ENCODE assay signal across 12 cellular contexts in the genomic region with DNA sequence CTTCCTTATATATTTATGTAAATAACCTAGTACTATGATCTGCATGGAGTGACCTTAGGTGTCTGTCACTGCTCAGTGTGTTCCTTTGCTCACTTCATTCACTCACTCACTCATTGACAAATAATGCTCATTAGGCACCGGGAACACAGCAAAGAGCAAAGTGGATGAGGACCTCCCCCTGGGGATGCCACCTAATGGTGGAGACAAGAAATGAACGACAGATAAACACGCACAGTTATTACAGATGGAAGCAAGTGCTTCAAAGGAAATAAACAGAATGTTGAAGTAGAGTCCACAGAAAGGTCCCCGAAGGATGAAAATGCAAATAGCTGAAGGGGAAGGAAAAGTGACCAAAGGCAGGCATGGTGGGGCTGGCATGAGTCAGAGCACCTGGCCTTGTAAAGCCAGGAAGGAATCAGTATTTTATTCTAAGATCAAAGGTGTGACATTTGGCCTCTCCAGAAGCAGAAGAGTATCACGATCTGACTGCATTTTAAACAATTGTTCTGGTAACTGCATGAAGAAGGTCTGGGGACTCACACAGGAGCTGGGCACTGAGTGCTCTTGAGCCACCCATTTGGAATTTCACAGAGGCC. TPM values are rescaled to one million over a fixed set of nuclear protein-coding genes. Genes with fewer than 3 reads are reported as not detected.
DNase-seq lines count a peak whose midpoint lies in the region; ATAC-seq, FAIRE-seq and TF ChIP-seq lines count a peak whose summit lies in the region.
"Had no signal": no experiment of that assay in that cellular context is flagged by ENCODE, and none has a peak within 500 bp of the region (broad histone marks: within the 10 kb centered on the region; RNA-seq: fewer than 3 reads in every experiment).

No MANE protein-coding gene starts in this region.

- H3K36me3 ChIP-seq in OCI-LY1 (ENCODE audit: insufficient read depth, low read length), result no peaks in the 10 kb centered on the region
- H3K36me3 ChIP-seq: MG63, neutrophil had no signal

- POLR2A ChIA-PET in A549 (lab: Yijun Ruan, JAX), result no interaction called here

- no peaks in the 10 kb centered on the region for H3K79me2 ChIP-seq in OCI-LY1 (ENCODE audit: insufficient read depth, low read length)

- 29% methylated on average over 5 of the region's 5 CpGs for WGBS in A549 (ENCODE audit: missing lambda C conversion rate)

- no peak for ATAC-seq in A549
- no peak for ATAC-seq in HG03135 (IDR thresholded peaks at IDR 0.05; ENCODE audit: unreplicated experiment)

- H3F3A ChIP-seq in OCI-LY1 (ENCODE audit: insufficient read depth, low read length), result no peaks in the 10 kb centered on the region

- H3K4me3 ChIP-seq in A549 (no peak overlapping the region), GM12864 (ENCODE audit: low read depth, low read length) (no peak overlapping the region), OCI-LY1 (ENCODE audit: low read depth, low read length, poor library complexity, severe bottlenecking) (no peak overlapping the region), epithelial cell of esophagus (ENCODE audit: low read length) (no peak overlapping the region)
- H3K4me3 ChIP-seq: MG63 had no signal

- H3K27ac ChIP-seq in A549 (no peak overlapping the region), OCI-LY1 (ENCODE audit: low read depth, low read length, poor library complexity, severe bottlenecking) (no peak overlapping the region)
- H3K27ac ChIP-seq: neutrophil had no signal

- DNase-seq in A549 (ENCODE audit: low read depth in 1 of 2, low spot score in 1 of 2) (peak in 1 of 2 experiments; percentile 13), GM12864 (ENCODE audit: low read depth) (no peak), epithelial cell of esophagus (ENCODE audit: low read depth) (no peak), cerebellar cortex (ENCODE audit: low spot score) (no peak), RCC 7860 (ENCODE audit: low spot score) (no peak), SKM-1 (lab: John Stamatoyannopoulos, UW; ENCODE audit: unreplicated experiment) (no peak)
- DNase-seq: CD8-positive, alpha-beta memory T cell; kidney; MG63 had no signal

- TF ChIP-seq RAD21 in A549 (conservative IDR thresholded peaks at IDR 0.05 in 1 of 2, IDR thresholded peaks at IDR 0.05 in 1 of 2), result no peak

- TF ChIP-seq CTCF in A549 (IDR thresholded peaks at IDR 0.05) (peak; percentile 8; the same call in 1 of the 3 replicates), GM12864 (IDR thresholded peaks at IDR 0.05; ENCODE audit: low read depth, low read length, missing control alignments) (peak; percentile 42), OCI-LY1 (IDR thresholded peaks at IDR 0.05; ENCODE audit: low read length) (peak; percentile 40), epithelial cell of esophagus (IDR thresholded peaks at IDR 0.05; ENCODE audit: insufficient read depth, low read depth, low read length, missing control alignments) (peak; percentile 23)

- H3K9me3 ChIP-seq in A549 (no peaks in the 10 kb centered on the region), OCI-LY1 (ENCODE audit: low read length) (no peaks in the 10 kb centered on the region)
- H3K9me3 ChIP-seq: MG63, neutrophil had no signal

- H3K27me3 ChIP-seq in OCI-LY1 (ENCODE audit: insufficient read depth, low read length), result no peaks in the 10 kb centered on the region
- H3K27me3 ChIP-seq: MG63, neutrophil had no signal

- no peak overlapping the region for H3K9ac ChIP-seq in OCI-LY1 (ENCODE audit: low read length)

- no peak for TF ChIP-seq EP300 in A549 (IDR thresholded peaks at IDR 0.05)

- H4K20me1 ChIP-seq in OCI-LY1 (ENCODE audit: insufficient read depth, low read length), result no peaks in the 10 kb centered on the region

- no peak overlapping the region for H3K4me2 ChIP-seq in A549
- H3K4me2 ChIP-seq in OCI-LY1 (ENCODE audit: low read length), result no peak overlapping the region

- CTCF ChIA-PET in A549 (lab: Yijun Ruan, JAX), result interaction anchor here (1.5 to 3.7 kb wide), 3 partner anchors 351 to 365 kb away, joined by 4 to 16 read pairs (median 6); no protein-coding TSS in a partner anchor

- no peaks in the 10 kb centered on the region for H3K9me2 ChIP-seq in OCI-LY1 (ENCODE audit: low read depth, low read length)

- FAIRE-seq in A549 (lab: Jason Lieb, UNC), result no peak
- no peak for FAIRE-seq in RCC 7860 (lab: Jason Lieb, UNC)
- FAIRE-seq: kidney had no signal

- H3K4me1 ChIP-seq in A549, result no peaks in the 10 kb centered on the region
- H3K4me1 ChIP-seq in OCI-LY1 (ENCODE audit: insufficient read depth, low read length, severe bottlenecking), result no peaks in the 10 kb centered on the region

- H2AFZ ChIP-seq in OCI-LY1 (ENCODE audit: low read length), result no peak overlapping the region

- TF ChIP-seq POLR2A in A549 (IDR thresholded peaks at IDR 0.05; ENCODE audit: low read length), result no peak

TF ChIP-seq in A549, 52 proteins besides CTCF, POLR2A, EP300 and RAD21:
- TF ChIP-seq SMC3 (IDR thresholded peaks at IDR 0.05) (peak; percentile 20; the same call in 1 of the 3 replicates), EHF (CRISPR knock-in tag; IDR thresholded peaks at IDR 0.05) (no peak), RARB (CRISPR knock-in tag; IDR thresholded peaks at IDR 0.05) (no peak)

RNA-seq across cellular contexts. Expression of gene MAB21L3, which starts 23.1 kb away (rescaled TPM):
- polyA plus RNA-seq in A549 (2011; rRNA removed) (0.09 and 0.30 TPM in 2 replicates), A549 (2017; fragmentation: RNase III; extraction: RNeasy Plus Mini Kit Qiagen cat#74134 plus additional on column Dnase treatment) (0.03 TPM in 2 of 3 replicates, not detected in the other)
- 0.01 TPM in 1 of 2 replicates, not detected in the other for polyA plus RNA-seq in A549 (2012; cell fraction: cytosol; rRNA removed)
- 0.04 TPM in 1 of 2 replicates, not detected in the other for polyA plus RNA-seq in A549 (2012; cell fraction: nucleus; rRNA removed)
- polyA minus RNA-seq in A549 (2011; rRNA and poly(A)+ RNA removed), result 0.21 TPM in 1 of 2 replicates, not detected in the other
- polyA plus RNA-seq: CD8-positive, alpha-beta memory T cell had no signal
